ENCODE assay signal across 8 cellular contexts in genomic region chr17:40095944-40096791, GRCh38. TPM values are rescaled to one million over a fixed set of nuclear protein-coding genes. Genes with fewer than 3 reads are reported as not detected.
A peak's percentile ranks its signal among the peaks of the same experiment; 100 is the strongest.
DNase-seq lines count a peak whose midpoint lies in the region; ATAC-seq and TF ChIP-seq lines count a peak whose summit lies in the region.

No MANE protein-coding gene starts in this region.

- H3K4me3 ChIP-seq in uterus: no peak overlapping the region

- no peak for TF ChIP-seq POLR2A in uterus (IDR thresholded peaks at IDR 0.05)

- no peak for TF ChIP-seq CTCF in uterus (IDR thresholded peaks at IDR 0.05)

- H3K9me3 ChIP-seq in uterus: no peaks in the 10 kb centered on the region

- intact Hi-C loops in sciatic nerve (cut with DNase I) (no loop called here), uterus (cut with DNase I; ENCODE audit: low total_unique reads) (no loop called here)

- peaks cover 35 to 46% of the 10 kb centered on the region in 2 donors for H3K4me1 ChIP-seq in uterus

- ATAC-seq in GM18498 (IDR thresholded peaks at IDR 0.05; ENCODE audit: unreplicated experiment) (peak; percentile 60), HG02623 (IDR thresholded peaks at IDR 0.05; ENCODE audit: unreplicated experiment) (peak; percentile 26), sciatic nerve (no peak)

- no peaks in the 10 kb centered on the region for H3K27me3 ChIP-seq in uterus

- H3K27ac ChIP-seq in uterus: peak overlapping the region; percentile 90 to 99

- peak; percentile 92 for DNase-seq in T-helper 22 cell (ENCODE audit: low read depth)
- peak; percentile 98 for DNase-seq in central memory CD4-positive, alpha-beta T cell
- DNase-seq in sciatic nerve (ENCODE audit: low spot score): peak; percentile 74
- DNase-seq in uterus: peak; percentile 49 to 63
- DNase-seq in NCI-H2227 treated with DMSO at 0.1 percent for 48 hours (lab: John Stamatoyannopoulos, UW): no peak
- DNase-seq in medulla oblongata (ENCODE audit: extremely low spot score): no peak

- no peaks in the 10 kb centered on the region for H3K36me3 ChIP-seq in uterus

RNA-seq across cellular contexts. Expression of gene NR1D1, which starts 4.2 kb away (rescaled TPM):
- total RNA-seq in sciatic nerve: 69.8 TPM
- 10 to 100 TPM in 1 of 4 donors, 1 to 10 TPM in 3; 2.0 to 92.1 (median 4.7) TPM for total RNA-seq in uterus

RNA-seq across cellular contexts. Expression of gene MSL1, which starts 25.6 kb away (rescaled TPM):
- 108 TPM for total RNA-seq in sciatic nerve
- 100 to 1,000 TPM in 1 of 4 donors, 10 to 100 TPM in 3; 51.0 to 151 (median 77.6) TPM for total RNA-seq in uterus

RNA-seq across cellular contexts. Expression of gene THRA, which starts 33.4 kb away (rescaled TPM):
- total RNA-seq in sciatic nerve (72.0 TPM), uterus (100 to 1,000 TPM in 1 of 4 donors, 10 to 100 TPM in 3; 19.7 to 124 (median 63.1) TPM)

RNA-seq across cellular contexts. Expression of gene MED24, which starts 42.0 kb away (rescaled TPM):
- total RNA-seq in sciatic nerve (74.7 TPM), uterus (100 to 1,000 TPM in 1 of 4 donors, 10 to 100 TPM in 3; 17.6 to 111 (median 44.7) TPM)

RNA-seq across cellular contexts. Expression of gene CASC3, which starts 44.2 kb away (rescaled TPM):
- total RNA-seq in sciatic nerve (135 TPM), uterus (100 to 1,000 TPM in 2 of 4 donors, 10 to 100 TPM in 2; 33.2 to 166 (median 91.3) TPM)

Comparison
In these comparisons a context has a peak if more than half of its experiments do, and no peak if none do; other contexts are left out.
1. DNase-seq: peak in T-helper 22 cell (single experiment), central memory CD4-positive, alpha-beta T cell (single experiment), sciatic nerve (single experiment) and uterus (2 of 2); none in NCI-H2227 treated with DMSO at 0.1 percent for 48 hours (single experiment) and medulla oblongata (single experiment).